ENCODE assay signal across 8 cellular contexts in genomic region chr5:148998174-148998797, GRCh38.
DNase-seq lines count a peak whose midpoint lies in the region; ATAC-seq and TF ChIP-seq lines count a peak whose summit lies in the region.

No MANE protein-coding gene starts in this region.

- no peaks in the 10 kb centered on the region for H3K9me3 Mint-ChIP-seq in effector memory CD8-positive, alpha-beta T cell
- H3K9me3 Mint-ChIP-seq in activated T-helper 2 cell treated with anti-CD3 and anti-CD28 coated beads, Interferon-gamma antibody, Interleukin-2, Interleukin-4, amounts not matched to agents 10 μg/mL and 5 μg/mL and 100 μg/mL, durations not matched to agents 14 hours and 24 hours and 36 hours = no peaks in the 10 kb centered on the region

- H3K27ac Mint-ChIP-seq in effector memory CD8-positive, alpha-beta T cell = no peak overlapping the region
- H3K27ac Mint-ChIP-seq in activated T-helper 2 cell treated with anti-CD3 and anti-CD28 coated beads, Interferon-gamma antibody, Interleukin-2, Interleukin-4, amounts not matched to agents 10 μg/mL and 5 μg/mL and 100 μg/mL, durations not matched to agents 14 hours and 24 hours and 36 hours = no peak overlapping the region

- no peaks in the 10 kb centered on the region for H3K4me1 ChIP-seq in Peyer's patch

- no peak overlapping the region for H3K4me3 ChIP-seq in Peyer's patch

- DNase-seq in CD1c-positive myeloid dendritic cell (ENCODE audit: extremely low spot score) (peak; percentile 78), Peyer's patch (peak in 1 of 3 donors; percentile 21), mucosa of gallbladder (ENCODE audit: low spot score) (peak; percentile 67)
- peak; percentile 56 to 67 (median 61) for DNase-seq in effector memory CD8-positive, alpha-beta T cell
- DNase-seq in activated T-helper 2 cell treated with anti-CD3 and anti-CD28 coated beads, Interferon-gamma antibody, Interleukin-2, Interleukin-4, amounts not matched to agents 10 μg/mL and 5 μg/mL and 100 μg/mL, durations not matched to agents 14 hours and 24 hours and 36 hours (ENCODE audit: low spot score) = no peak

- H3K36me3 ChIP-seq in Peyer's patch = no peaks in the 10 kb centered on the region

- TF ChIP-seq POLR2A in Peyer's patch (IDR thresholded peaks at IDR 0.05) = no peak

- ATAC-seq in GM18498 (IDR thresholded peaks at IDR 0.05; ENCODE audit: unreplicated experiment) (peak; percentile 66), HG03520 (IDR thresholded peaks at IDR 0.05; ENCODE audit: unreplicated experiment) (peak; percentile 45), GM18873 (IDR thresholded peaks at IDR 0.05; ENCODE audit: low FRiP score, unreplicated experiment) (no peak)
- peak; percentile 90 for ATAC-seq in effector memory CD8-positive, alpha-beta T cell (replicated peaks)

- no peaks in the 10 kb centered on the region for H3K36me3 Mint-ChIP-seq in effector memory CD8-positive, alpha-beta T cell (ENCODE audit: insufficient read depth)
- H3K36me3 Mint-ChIP-seq in activated T-helper 2 cell treated with anti-CD3 and anti-CD28 coated beads, Interferon-gamma antibody, Interleukin-2, Interleukin-4, amounts not matched to agents 10 μg/mL and 5 μg/mL and 100 μg/mL, durations not matched to agents 14 hours and 24 hours and 36 hours (ENCODE audit: low read depth) = no peaks in the 10 kb centered on the region

- no peak overlapping the region for H3K27ac ChIP-seq in Peyer's patch

- peaks cover 0 to 6% of the 10 kb centered on the region in 2 donors for H3K4me1 Mint-ChIP-seq in effector memory CD8-positive, alpha-beta T cell (ENCODE audit: low read depth in 2 of 2)
- H3K4me1 Mint-ChIP-seq in activated T-helper 2 cell treated with anti-CD3 and anti-CD28 coated beads, Interferon-gamma antibody, Interleukin-2, Interleukin-4, amounts not matched to agents 10 μg/mL and 5 μg/mL and 100 μg/mL, durations not matched to agents 14 hours and 24 hours and 36 hours (ENCODE audit: low read depth) = no peaks in the 10 kb centered on the region

- H3K9me3 ChIP-seq in Peyer's patch = no peaks in the 10 kb centered on the region

- H3K4me3 Mint-ChIP-seq in effector memory CD8-positive, alpha-beta T cell = no peak overlapping the region
- no peak overlapping the region for H3K4me3 Mint-ChIP-seq in activated T-helper 2 cell treated with anti-CD3 and anti-CD28 coated beads, Interferon-gamma antibody, Interleukin-2, Interleukin-4, amounts not matched to agents 10 μg/mL and 5 μg/mL and 100 μg/mL, durations not matched to agents 14 hours and 24 hours and 36 hours (ENCODE audit: low read depth)

- TF ChIP-seq CTCF in Peyer's patch (IDR thresholded peaks at IDR 0.05) = peak; percentile 20 to 72 (median 68)

- intact Hi-C loops in activated T-helper 2 cell treated with anti-CD3 and anti-CD28 coated beads, Interferon-gamma antibody, Interleukin-2, Interleukin-4, amounts not matched to agents 10 μg/mL and 5 μg/mL and 100 μg/mL, durations not matched to agents 14 hours and 24 hours and 36 hours (cut with micrococcal nuclease) = loop anchor here (1.0 to 10.0 kb wide), 4 partner anchors 39 to 265 kb away; partner anchors contain the start of gene ADRB2

- peaks cover 29 to 33% of the 10 kb centered on the region in 2 donors for H3K27me3 Mint-ChIP-seq in effector memory CD8-positive, alpha-beta T cell
- H3K27me3 Mint-ChIP-seq in activated T-helper 2 cell treated with anti-CD3 and anti-CD28 coated beads, Interferon-gamma antibody, Interleukin-2, Interleukin-4, amounts not matched to agents 10 μg/mL and 5 μg/mL and 100 μg/mL, durations not matched to agents 14 hours and 24 hours and 36 hours (ENCODE audit: low read depth) = peaks cover 20% of the 10 kb centered on the region

- no peaks in the 10 kb centered on the region for H3K27me3 ChIP-seq in Peyer's patch
